1 cellular context compared by ENCODE assay signal in genomic region chr17:44997733-44998520, GRCh38.
TF ChIP-seq lines count a peak whose summit lies in the region.

No MANE protein-coding gene starts in this region.

TF ChIP-seq in HCT116, 20 proteins besides CTCF, POLR2A, EP300 and RAD21 (continued from another document):
- TF ChIP-seq REST (IDR thresholded peaks at IDR 0.05; ENCODE audit: low read depth): no peak
- TF ChIP-seq ZFX (IDR thresholded peaks at IDR 0.05): no peak
- TF ChIP-seq SRF (IDR thresholded peaks at IDR 0.05; ENCODE audit: low read depth): no peak
- no peak for TF ChIP-seq JUND (IDR thresholded peaks at IDR 0.05)
